In the genomic region with DNA sequence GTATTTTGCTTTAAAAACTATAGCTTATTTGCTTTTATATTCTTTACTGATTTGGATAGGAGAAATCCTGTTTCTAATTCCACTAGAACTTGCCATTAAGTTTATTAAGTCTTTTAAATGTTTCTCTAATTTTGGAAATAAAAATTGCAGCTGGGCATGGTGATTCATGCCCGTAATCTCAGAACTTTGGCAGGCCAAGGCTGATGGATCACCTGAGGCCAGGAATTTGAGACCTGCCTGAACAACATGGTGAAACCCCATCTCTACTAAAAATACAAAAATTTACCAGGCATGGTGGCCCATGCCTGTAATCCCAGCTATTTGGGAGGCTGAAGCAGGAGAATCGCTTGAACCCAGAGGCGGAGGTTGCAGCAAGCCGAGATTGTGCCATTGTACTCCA, we compare ENCODE assay signal across 24 cellular contexts. TPM values are rescaled to one million over a fixed set of nuclear protein-coding genes. Genes with fewer than 3 reads are reported as not detected.
DNase-seq lines count a peak whose midpoint lies in the region; ATAC-seq, FAIRE-seq and TF ChIP-seq lines count a peak whose summit lies in the region.
"Had no signal": no experiment of that assay in that cellular context is flagged by ENCODE, and none has a peak within 500 bp of the region (broad histone marks: within the 10 kb centered on the region; RNA-seq: fewer than 3 reads in every experiment).

No MANE protein-coding gene starts in this region.

- DNase-seq in mammary epithelial cell = peak; percentile 49
- DNase-seq in MCF 10A (ENCODE audit: unreplicated experiment) = no peak
- DNase-seq in bronchial epithelial cell (ENCODE audit: low read depth) = peak; percentile 55
- no peak for DNase-seq in keratinocyte (ENCODE audit: low read depth, low spot score)
- no peak for DNase-seq in EL
- DNase-seq: AML-193; Caco-2; Calu3; CD4-positive, alpha-beta T cell; CD8-positive, alpha-beta T cell; DMS79 treated with DMSO at 0.1 percent for 48 hours; GDM1 had no signal

- no peak overlapping the region for H2AFZ ChIP-seq in mammary epithelial cell (ENCODE audit: low read depth, low read length)
- H2AFZ ChIP-seq in keratinocyte (ENCODE audit: control insufficient read depth, low read length) = no peak overlapping the region

- no peak overlapping the region for H3K27ac ChIP-seq in mammary epithelial cell (ENCODE audit: insufficient read depth, low read depth, low read length)
- peak overlapping the region; percentile 45 for H3K27ac ChIP-seq in keratinocyte (ENCODE audit: control insufficient read depth, insufficient read depth, low read length)
- H3K27ac ChIP-seq: 22Rv1; BLaER1 treated with 17β-estradiol and CSF1 and Interleukin-3, amounts not matched to agents 10 nM and 100 nM; C4-2B had no signal

- H3K79me2 ChIP-seq in mammary epithelial cell (ENCODE audit: insufficient read depth, low read length) (no peaks in the 10 kb centered on the region), keratinocyte (ENCODE audit: control insufficient read depth, insufficient read depth, low read length) (no peaks in the 10 kb centered on the region)

- 65% methylated on average over 4 of the region's 4 CpGs for WGBS in mammary epithelial cell (ENCODE audit: low coverage, missing lambda C conversion rate)

- no peak overlapping the region for H3K4me3 ChIP-seq in mammary epithelial cell (replicated peaks in 1 of 3; ENCODE audit: insufficient read depth in 1 of 3, low read depth in 2 of 3, low read length in 3 of 3)
- H3K4me3 ChIP-seq in bronchial epithelial cell (ENCODE audit: low read depth, low read length) = no peak overlapping the region
- H3K4me3 ChIP-seq in keratinocyte (ENCODE audit: control insufficient read depth in 2 of 3, extremely low read depth in 1 of 3, insufficient read depth in 2 of 3, low read depth in 1 of 3, low read length in 3 of 3) = no peak overlapping the region
- H3K4me3 ChIP-seq: A549; BLaER1 treated with 17β-estradiol and CSF1 and Interleukin-3, amounts not matched to agents 10 nM and 100 nM; GM12878 had no signal

- H3K27me3 Mint-ChIP-seq in MCF 10A (ENCODE audit: insufficient read depth, unreplicated experiment) = no peaks in the 10 kb centered on the region
- H3K27me3 Mint-ChIP-seq: CD4-positive, alpha-beta T cell had no signal

- no peak overlapping the region for H3K4me2 ChIP-seq in mammary epithelial cell (ENCODE audit: insufficient read depth, low read depth, low read length)
- H3K4me2 ChIP-seq in keratinocyte (ENCODE audit: control insufficient read depth, extremely low read depth, insufficient read depth, low read depth, low read length) = peak overlapping the region; percentile 29
- H3K4me2 ChIP-seq: A549; BLaER1 treated with 17β-estradiol and CSF1 and Interleukin-3, amounts not matched to agents 10 nM and 100 nM had no signal

- peaks cover 12% of the 10 kb centered on the region for H3K4me1 ChIP-seq in mammary epithelial cell (ENCODE audit: insufficient read depth, low read length)
- H3K4me1 ChIP-seq in keratinocyte (ENCODE audit: control insufficient read depth, extremely low read depth, insufficient read depth, low read length) = peaks cover 16% of the 10 kb centered on the region
- H3K4me1 ChIP-seq: Caco-2 had no signal

- H4K20me1 ChIP-seq in mammary epithelial cell (ENCODE audit: insufficient read depth, low read length) = no peaks in the 10 kb centered on the region
- H4K20me1 ChIP-seq in keratinocyte (ENCODE audit: control insufficient read depth, extremely low read depth, insufficient read depth, low read length) = no peaks in the 10 kb centered on the region
- H4K20me1 ChIP-seq: BLaER1 treated with 17β-estradiol and CSF1 and Interleukin-3, amounts not matched to agents 10 nM and 100 nM had no signal

- no peak for ATAC-seq in HG02642 (IDR thresholded peaks at IDR 0.05; ENCODE audit: poor library complexity, unreplicated experiment)
- ATAC-seq: A549; CD8-positive, alpha-beta T cell; GM12878 had no signal

- intact Hi-C loops in mammary epithelial cell (cut with micrococcal nuclease) = no loop called here
- intact Hi-C loops in MCF 10A (cut with micrococcal nuclease) = no loop called here

- H3K9ac ChIP-seq in mammary epithelial cell (ENCODE audit: insufficient read depth, low read length) (no peak overlapping the region), keratinocyte (ENCODE audit: control insufficient read depth, extremely low read depth, insufficient read depth, low read length) (no peak overlapping the region)
- H3K9ac ChIP-seq: BLaER1 treated with 17β-estradiol and CSF1 and Interleukin-3, amounts not matched to agents 10 nM and 100 nM had no signal

- H3K9me3 ChIP-seq in mammary epithelial cell (replicated peaks; ENCODE audit: insufficient read depth, low read length) (no peaks in the 10 kb centered on the region), keratinocyte (ENCODE audit: control insufficient read depth, low read depth, low read length) (peaks cover 1% of the 10 kb centered on the region)

- H3K4me1 Mint-ChIP-seq in MCF 10A (ENCODE audit: insufficient read depth, unreplicated experiment) = peaks cover 5% of the 10 kb centered on the region
- H3K4me1 Mint-ChIP-seq: B cell had no signal

- no peaks in the 10 kb centered on the region for H3K27me3 ChIP-seq in mammary epithelial cell (ENCODE audit: insufficient read depth, low read length)
- peaks cover 2% of the 10 kb centered on the region for H3K27me3 ChIP-seq in bronchial epithelial cell (ENCODE audit: control insufficient read depth, insufficient read depth, low read length)
- no peaks in the 10 kb centered on the region for H3K27me3 ChIP-seq in keratinocyte (ENCODE audit: control insufficient read depth, extremely low read depth, insufficient read depth, low read length)
- H3K27me3 ChIP-seq: BLaER1 treated with 17β-estradiol and CSF1 and Interleukin-3, amounts not matched to agents 10 nM and 100 nM had no signal

- CTCF ChIA-PET in mammary epithelial cell (lab: Charles Lee; ENCODE audit: low non-redundant PET) (no interaction called here), MCF 10A (lab: Yijun Ruan, JAX) (no interaction called here)

- dilution Hi-C loops in mammary epithelial cell (cut with HindIII; ENCODE audit: low sequenced_read_pairs) = no loop called here
- dilution Hi-C loops in keratinocyte (cut with MboI; ENCODE audit: extremely low pct_ligation_motif_present, low sequenced_read_pairs) = no loop called here

- FAIRE-seq in bronchial epithelial cell (lab: Jason Lieb, UNC) = no peak
- FAIRE-seq in keratinocyte (lab: Jason Lieb, UNC) = no peak
- FAIRE-seq: D721Med, GM12878, GM12892, GM18507 had no signal

- H3K36me3 Mint-ChIP-seq in MCF 10A (ENCODE audit: insufficient read depth, unreplicated experiment) = peaks cover 7% of the 10 kb centered on the region
- H3K36me3 Mint-ChIP-seq: CD8-positive, alpha-beta T cell had no signal

- BruUV-seq in mammary epithelial cell (replicated peaks; lab: Mats Ljungman, UMichigan) (no TSS peak), MCF 10A (replicated peaks; lab: Mats Ljungman, UMichigan) (no TSS peak)

- no peak for TF ChIP-seq CTCF in mammary epithelial cell (conservative IDR thresholded peaks at IDR 0.05 in 1 of 2, IDR thresholded peaks at IDR 0.05 in 1 of 2; ENCODE audit: extremely low read depth in 1 of 2, insufficient read depth in 1 of 2, low read depth in 1 of 2, low read length in 2 of 2)
- no peak for TF ChIP-seq CTCF in MCF 10A (IDR thresholded peaks at IDR 0.05; ENCODE audit: unreplicated experiment)
- TF ChIP-seq CTCF in bronchial epithelial cell (IDR thresholded peaks at IDR 0.05; ENCODE audit: insufficient read depth, low read length, severe bottlenecking) = no peak
- no peak for TF ChIP-seq CTCF in keratinocyte (optimal IDR thresholded peaks at IDR 0.05 in 1 of 3, IDR thresholded peaks at IDR 0.05 in 1 of 3, conservative IDR thresholded peaks at IDR 0.05 in 1 of 3; ENCODE audit: extremely low read depth in 1 of 3, insufficient read depth in 2 of 3, low read length in 3 of 3)

- no peak overlapping the region for H3K27ac Mint-ChIP-seq in MCF 10A (ENCODE audit: low read depth, unreplicated experiment)
- H3K27ac Mint-ChIP-seq: B cell; CD4-positive, alpha-beta T cell; CD8-positive, alpha-beta T cell had no signal

- no peaks in the 10 kb centered on the region for H3K9me1 ChIP-seq in keratinocyte (ENCODE audit: control insufficient read depth, extremely low read depth, insufficient read depth, low read length)

- POLR2A ChIA-PET in MCF 10A (lab: Yijun Ruan, JAX) = interaction anchor here (0.9 kb wide), 1 partner anchor 9 kb away, joined by 3 read pairs; no protein-coding TSS in a partner anchor

- in situ Hi-C loops in mammary epithelial cell (cut with MboI; ENCODE audit: low sequenced_read_pairs in 2 of 2) = no loop called here

- H3K36me3 ChIP-seq in mammary epithelial cell (ENCODE audit: insufficient read depth, low read length) (no peaks in the 10 kb centered on the region), bronchial epithelial cell (ENCODE audit: control insufficient read depth, insufficient read depth, low read length) (no peaks in the 10 kb centered on the region), keratinocyte (ENCODE audit: control insufficient read depth in 2 of 2, extremely low read depth in 1 of 2, insufficient read depth in 2 of 2, low read length in 2 of 2) (no peaks in the 10 kb centered on the region)

- H3K4me3 Mint-ChIP-seq in MCF 10A (ENCODE audit: unreplicated experiment) = no peak overlapping the region
- H3K4me3 Mint-ChIP-seq: B cell; CD4-positive, alpha-beta T cell; CD8-positive, alpha-beta T cell had no signal

- H3K9me3 Mint-ChIP-seq in MCF 10A (ENCODE audit: unreplicated experiment) = peaks cover 8% of the 10 kb centered on the region
- H3K9me3 Mint-ChIP-seq: CD4-positive, alpha-beta T cell; CD8-positive, alpha-beta T cell had no signal

RNA-seq across cellular contexts. Expression of a gene that starts 30.7 kb away (rescaled TPM):
- total RNA-seq in mammary epithelial cell (1 to 10 TPM in 1 of 2 donors, not detected in 1; 1.2 TPM), MCF 10A (2022) (not detected in 2 replicates), bronchial epithelial cell (under 0.01 TPM in 1 of 2 replicates, not detected in the other)
- polyA plus RNA-seq in mammary epithelial cell (0.08 TPM), keratinocyte (0.16 to 0.46 TPM (median 0.31 TPM) in 3 replicates)
- polyA minus RNA-seq in mammary epithelial cell (not detected), keratinocyte (0.36 to 0.99 TPM (median 0.39 TPM) in 3 replicates)
- polyA plus RNA-seq in keratinocyte (2011; ENCODE audit: low read depth) = 0.56 TPM
- polyA plus RNA-seq in keratinocyte (2011; cell fraction: cytosol; rRNA removed) = 0.05 and 0.27 TPM in 2 replicates
- 0.66 and 0.73 TPM in 2 replicates for polyA plus RNA-seq in keratinocyte (2011; cell fraction: nucleus; rRNA removed)
- polyA plus RNA-seq in keratinocyte (2012; ENCODE audit: low replicate concordance) = 0.63 and 1.1 TPM in 2 replicates
- not detected for polyA minus RNA-seq in keratinocyte (2011; cell fraction: cytosol; rRNA and poly(A)+ RNA removed)
- polyA minus RNA-seq in keratinocyte (2011; cell fraction: nucleus; rRNA and poly(A)+ RNA removed) = 0.42 and 1.7 TPM in 2 replicates
- total RNA-seq: G401 had no signal
- polyA plus RNA-seq: BJ had no signal

Comparison
In these comparisons a context has a peak if more than half of its experiments do, and no peak if none do; other contexts are left out.
1. DNase-seq: peak in mammary epithelial cell (single experiment) and bronchial epithelial cell (single experiment); none in MCF 10A (single experiment), keratinocyte (single experiment) and EL (single experiment).